Comparison of ENCODE assay signal across 1 cellular context in the genomic region with DNA sequence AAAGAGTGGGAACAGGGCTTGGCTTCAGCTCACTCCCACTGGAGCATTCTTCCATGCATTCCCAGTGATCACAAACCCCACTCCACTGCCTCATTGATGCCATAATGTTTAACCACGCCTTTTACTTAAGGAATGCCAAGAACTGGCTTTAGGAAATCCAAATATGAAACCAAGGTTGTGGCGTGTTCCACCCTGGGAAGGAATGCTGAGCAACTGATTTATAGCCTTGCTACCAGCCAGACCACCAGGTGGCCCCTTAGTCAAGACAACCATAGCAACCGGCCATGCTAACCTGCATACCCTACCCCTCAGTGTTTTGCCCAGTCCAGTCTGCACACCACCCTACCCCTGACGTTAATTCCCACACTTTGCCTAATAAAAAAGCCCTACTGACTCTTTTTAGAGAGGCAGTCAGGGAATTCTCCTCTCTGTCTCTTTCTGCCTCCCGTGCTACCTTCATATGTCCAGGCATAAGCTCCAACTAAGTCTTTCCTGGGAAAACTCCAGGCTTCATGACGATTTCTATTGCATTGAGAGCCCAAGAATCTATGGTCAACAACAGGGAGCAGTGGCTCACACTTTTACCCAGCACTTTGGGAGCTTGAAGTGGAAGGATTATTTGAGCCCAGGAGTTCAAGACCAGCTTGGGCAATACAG.
TF ChIP-seq lines count a peak whose summit lies in the region.

No MANE protein-coding gene starts in this region.

TF ChIP-seq in K562, 482 proteins besides CTCF, POLR2A, EP300 and RAD21 (continued from another document):
- TF ChIP-seq PBX2 (CRISPR knock-in tag; IDR thresholded peaks at IDR 0.05; ENCODE audit: low read depth): no peak
- TF ChIP-seq PBX2 (tag; conservative IDR thresholded peaks at IDR 0.05; ENCODE audit: low read depth): 0 out of 2 replicates have a peak, but pooled peaks have one; percentile 12
TF ChIP-seq in K562: peak in this region for 3.
